In the genomic region with DNA sequence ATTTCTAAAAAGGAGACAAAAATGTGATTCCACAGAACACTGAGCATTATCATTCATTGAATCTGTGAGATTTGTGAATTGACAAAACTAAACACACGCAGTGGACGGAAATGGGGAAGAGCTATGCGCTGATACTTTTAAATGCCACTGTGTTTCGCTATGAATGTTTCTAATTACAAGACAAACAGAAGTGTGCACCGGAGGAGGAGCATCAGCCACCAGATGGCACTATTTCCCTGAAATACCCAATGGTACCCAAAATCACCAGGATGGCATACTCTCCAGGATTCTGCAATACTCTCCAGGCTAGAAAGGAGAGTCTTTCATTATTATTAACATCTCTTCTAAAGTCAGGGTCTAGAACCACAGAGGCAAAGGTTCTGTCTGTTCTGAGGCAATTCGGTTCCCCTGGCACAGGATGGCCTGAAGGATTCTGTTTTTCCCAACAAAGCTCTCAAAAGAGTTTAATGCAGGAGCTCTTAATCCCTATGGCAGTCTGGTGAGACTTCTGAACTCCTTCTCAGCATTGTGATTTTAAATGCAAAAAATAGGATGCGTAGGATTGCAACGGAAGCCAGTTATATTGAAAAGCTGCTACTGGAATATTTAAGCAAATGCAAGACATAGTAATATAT, we compare ENCODE assay signal across 8 cellular contexts. TPM values are rescaled to one million over a fixed set of nuclear protein-coding genes. Genes with fewer than 3 reads are reported as not detected.
A peak's percentile ranks its signal among the peaks of the same experiment; 100 is the strongest.
DNase-seq lines count a peak whose midpoint lies in the region; ATAC-seq and TF ChIP-seq lines count a peak whose summit lies in the region.

No MANE protein-coding gene starts in this region.

- no peaks in the 10 kb centered on the region for H3K9me3 ChIP-seq in ovary
- no peaks in the 10 kb centered on the region for H3K9me3 ChIP-seq in upper lobe of right lung

- H3K27me3 ChIP-seq in ovary: no peaks in the 10 kb centered on the region
- no peaks in the 10 kb centered on the region for H3K27me3 ChIP-seq in upper lobe of right lung

- TF ChIP-seq POLR2A in ovary (IDR thresholded peaks at IDR 0.05): no peak

- H3K36me3 ChIP-seq in ovary (no peaks in the 10 kb centered on the region), upper lobe of right lung (no peaks in the 10 kb centered on the region)

- H3K4me1 Mint-ChIP-seq in activated T-helper 2 cell treated with anti-CD3 and anti-CD28 coated beads, Interferon-gamma antibody, Interleukin-2, Interleukin-4, amounts not matched to agents 10 μg/mL and 5 μg/mL and 100 μg/mL, durations not matched to agents 14 hours and 24 hours and 36 hours (ENCODE audit: low read depth): peaks cover 15% of the 10 kb centered on the region

- WGBS in ovary, 3 donors: 15 to 17% (median 17%) methylated on average over 8 of the region's 8 CpGs

- H3K36me3 Mint-ChIP-seq in activated T-helper 2 cell treated with anti-CD3 and anti-CD28 coated beads, Interferon-gamma antibody, Interleukin-2, Interleukin-4, amounts not matched to agents 10 μg/mL and 5 μg/mL and 100 μg/mL, durations not matched to agents 14 hours and 24 hours and 36 hours (ENCODE audit: low read depth): no peaks in the 10 kb centered on the region

- no peak for TF ChIP-seq EP300 in ovary (IDR thresholded peaks at IDR 0.05)

- H3K4me1 ChIP-seq in ovary (ENCODE audit: insufficient read depth) (no peaks in the 10 kb centered on the region), upper lobe of right lung (no peaks in the 10 kb centered on the region)

- peaks cover 19% of the 10 kb centered on the region for H3K27me3 Mint-ChIP-seq in activated T-helper 2 cell treated with anti-CD3 and anti-CD28 coated beads, Interferon-gamma antibody, Interleukin-2, Interleukin-4, amounts not matched to agents 10 μg/mL and 5 μg/mL and 100 μg/mL, durations not matched to agents 14 hours and 24 hours and 36 hours (ENCODE audit: low read depth)

- intact Hi-C loops in activated T-helper 2 cell treated with anti-CD3 and anti-CD28 coated beads, Interferon-gamma antibody, Interleukin-2, Interleukin-4, amounts not matched to agents 10 μg/mL and 5 μg/mL and 100 μg/mL, durations not matched to agents 14 hours and 24 hours and 36 hours (cut with micrococcal nuclease): loop anchor here (1.0 to 10.0 kb wide), 4 partner anchors 324 to 1520 kb away; a partner anchor contains a TSS
- intact Hi-C loops in ovary (cut with DNase I): loop anchor here in 1 of 4 donors (10.0 kb wide), 1 partner anchor 1517 kb away; no protein-coding TSS in a partner anchor
- intact Hi-C loops in upper lobe of right lung (cut with DNase I): no loop called here

- no peak overlapping the region for H3K4me3 ChIP-seq in ovary
- H3K4me3 ChIP-seq in upper lobe of right lung: no peak overlapping the region

- H3K27ac ChIP-seq in ovary (no peak overlapping the region), upper lobe of right lung (no peak overlapping the region)

- DNase-seq in GM04504 (ENCODE audit: low read depth) (peak; percentile 51), GOT3 (lab: John Stamatoyannopoulos, UW) (peak; percentile 12), Kasumi-1 (lab: John Stamatoyannopoulos, UW) (peak; percentile 68 to 76), RPMI7951 (ENCODE audit: low read depth) (peak; percentile 57), foreskin melanocyte (peak; percentile 65), ovary (peak; percentile 53 to 75 (median 63)), upper lobe of right lung (no peak)
- DNase-seq in activated T-helper 2 cell treated with anti-CD3 and anti-CD28 coated beads, Interferon-gamma antibody, Interleukin-2, Interleukin-4, amounts not matched to agents 10 μg/mL and 5 μg/mL and 100 μg/mL, durations not matched to agents 14 hours and 24 hours and 36 hours (ENCODE audit: low spot score): peak; percentile 53

- ATAC-seq in upper lobe of right lung: peak; percentile 93

- no peak overlapping the region for H3K4me3 Mint-ChIP-seq in activated T-helper 2 cell treated with anti-CD3 and anti-CD28 coated beads, Interferon-gamma antibody, Interleukin-2, Interleukin-4, amounts not matched to agents 10 μg/mL and 5 μg/mL and 100 μg/mL, durations not matched to agents 14 hours and 24 hours and 36 hours (ENCODE audit: low read depth)

- H3K9me3 Mint-ChIP-seq in activated T-helper 2 cell treated with anti-CD3 and anti-CD28 coated beads, Interferon-gamma antibody, Interleukin-2, Interleukin-4, amounts not matched to agents 10 μg/mL and 5 μg/mL and 100 μg/mL, durations not matched to agents 14 hours and 24 hours and 36 hours: no peaks in the 10 kb centered on the region

- no peak overlapping the region for H3K27ac Mint-ChIP-seq in activated T-helper 2 cell treated with anti-CD3 and anti-CD28 coated beads, Interferon-gamma antibody, Interleukin-2, Interleukin-4, amounts not matched to agents 10 μg/mL and 5 μg/mL and 100 μg/mL, durations not matched to agents 14 hours and 24 hours and 36 hours

- peak; percentile 42 to 64 (median 61) for TF ChIP-seq CTCF in ovary (IDR thresholded peaks at IDR 0.05)
- peak; percentile 89 for TF ChIP-seq CTCF in upper lobe of right lung (IDR thresholded peaks at IDR 0.05)

RNA-seq across cellular contexts. Expression of a gene that starts 13.8 kb away (rescaled TPM):
- 33.8 and 36.6 TPM in 2 replicates for total RNA-seq in RPMI7951 (2014; rRNA removed; shearing (Covaris generic))
- 123 and 128 TPM in 2 replicates for total RNA-seq in activated T-helper 2 cell treated with anti-CD3 and anti-CD28 coated beads, Interferon-gamma antibody, Interleukin-2, Interleukin-4, amounts not matched to agents 10 μg/mL and 5 μg/mL and 100 μg/mL, durations not matched to agents 14 hours and 24 hours and 36 hours
- total RNA-seq in ovary (10 to 100 TPM; 33.7 to 76.8 (median 41.0) TPM), upper lobe of right lung (40.4 TPM)
- polyA plus RNA-seq in ovary: 10 to 100 TPM; 14.6 to 21.9 TPM
